Comparison of ENCODE assay signal across 27 cellular contexts in genomic region chr5:130002876-130003275, GRCh38.
"Had no signal": no experiment of that assay in that cellular context is flagged by ENCODE, and none has a peak within 500 bp of the region (broad histone marks: within the 10 kb centered on the region; RNA-seq: fewer than 3 reads in every experiment).

No MANE protein-coding gene starts in this region.

- H3K27me3 ChIP-seq: neural progenitor cell, ovary, right lobe of liver, sigmoid colon, stomach, thyroid gland, transverse colon, upper lobe of right lung, uterus had no signal

- H3K36me3 ChIP-seq: neural progenitor cell, ovary, right lobe of liver, sigmoid colon, stomach, thoracic aorta, thyroid gland, transverse colon, upper lobe of right lung, uterus had no signal

- H3K27ac Mint-ChIP-seq: natural killer cell; nephron; neural progenitor cell; progenitor cell of endocrine pancreas; stimulated activated effector memory CD8-positive, alpha-beta T cell treated with anti-CD3 and anti-CD28 coated beads, Interleukin-12 subunit alpha, Interleukin-12 subunit beta, amount 100 ng/mL, for 72 hours; stimulated activated naive B cell treated with anti-CD40 and anti-IgM and Interleukin-4, amounts not matched to agents 10 μg/mL and 1 μg/mL and 100 μg/mL, for 72 hours; stimulated activated naive CD8-positive, alpha-beta T cell treated with anti-CD3 and anti-CD28 coated beads, Interleukin-15, Interleukin-2, amounts not matched to agents 100 ng/mL and 50 ng/mL, for 24 hours; type B pancreatic cell had no signal

- ATAC-seq: natural killer cell; psoas muscle; right cardiac atrium; right lobe of liver; stimulated activated effector memory CD8-positive, alpha-beta T cell treated with anti-CD3 and anti-CD28 coated beads, Interleukin-12 subunit alpha, Interleukin-12 subunit beta, amount 100 ng/mL, for 72 hours; stimulated activated naive B cell treated with anti-CD40 and anti-IgM and Interleukin-4, amounts not matched to agents 10 μg/mL and 1 μg/mL and 100 μg/mL, for 72 hours; upper lobe of right lung had no signal

- H3K27me3 Mint-ChIP-seq: progenitor cell of endocrine pancreas; stimulated activated naive B cell treated with anti-CD40 and anti-IgM and Interleukin-4, amounts not matched to agents 10 μg/mL and 1 μg/mL and 100 μg/mL, for 72 hours; stimulated activated naive CD8-positive, alpha-beta T cell treated with anti-CD3 and anti-CD28 coated beads, Interleukin-15, Interleukin-2, amounts not matched to agents 100 ng/mL and 50 ng/mL, for 24 hours; type B pancreatic cell had no signal

- DNase-seq: natural killer cell; occipital lobe; ovary; psoas muscle; right cardiac atrium; right lobe of liver; sigmoid colon; small intestine; stimulated activated CD4-positive, alpha-beta T cell treated with anti-CD3 and anti-CD28 coated beads, Interleukin-15, amount 100 ng/mL, for 24 hours; stimulated activated CD4-positive, alpha-beta T cell treated with anti-CD3 and anti-CD28 coated beads, Interleukin-2, amount 100 ng/mL, for 24 hours; stimulated activated CD4-positive, alpha-beta T cell treated with anti-CD3 and anti-CD28 coated beads, Interleukin-2, amount 100 ng/mL, for 48 hours; stimulated activated CD4-positive, alpha-beta T cell treated with anti-CD3 and anti-CD28 coated beads, Interleukin-4, amount 100 ng/mL, for 24 hours; stimulated activated naive B cell treated with anti-CD40 and anti-IgM and Interleukin-4, amounts not matched to agents 10 μg/mL and 1 μg/mL and 100 μg/mL, for 72 hours; stimulated activated naive CD4-positive, alpha-beta T cell treated with Interleukin-2 at 50 U/mL for 16 hours; stomach; thyroid gland; transverse colon; upper lobe of right lung; uterus had no signal

- H3K4me3 ChIP-seq: neural progenitor cell, ovary, psoas muscle, right lobe of liver, sigmoid colon, stomach, thoracic aorta, thyroid gland, transverse colon, upper lobe of right lung, uterus had no signal

- H3K9me3 Mint-ChIP-seq: neural progenitor cell; stimulated activated naive B cell treated with anti-CD40 and anti-IgM and Interleukin-4, amounts not matched to agents 10 μg/mL and 1 μg/mL and 100 μg/mL, for 72 hours; type B pancreatic cell had no signal

- H3K27ac ChIP-seq: neural progenitor cell, ovary, parathyroid adenoma, psoas muscle, right lobe of liver, sigmoid colon, stomach, thoracic aorta, thyroid gland, transverse colon, upper lobe of right lung, uterus had no signal

- H3K36me3 Mint-ChIP-seq: natural killer cell; neural progenitor cell; stimulated activated effector memory CD8-positive, alpha-beta T cell treated with anti-CD3 and anti-CD28 coated beads, Interleukin-12 subunit alpha, Interleukin-12 subunit beta, amount 100 ng/mL, for 72 hours; stimulated activated naive B cell treated with anti-CD40 and anti-IgM and Interleukin-4, amounts not matched to agents 10 μg/mL and 1 μg/mL and 100 μg/mL, for 72 hours; type B pancreatic cell had no signal

- H3K4me3 Mint-ChIP-seq: natural killer cell; nephron; neural progenitor cell; stimulated activated effector memory CD8-positive, alpha-beta T cell treated with anti-CD3 and anti-CD28 coated beads, Interleukin-12 subunit alpha, Interleukin-12 subunit beta, amount 100 ng/mL, for 72 hours; stimulated activated naive B cell treated with anti-CD40 and anti-IgM and Interleukin-4, amounts not matched to agents 10 μg/mL and 1 μg/mL and 100 μg/mL, for 72 hours; stimulated activated naive CD8-positive, alpha-beta T cell treated with anti-CD3 and anti-CD28 coated beads, Interleukin-15, Interleukin-2, amounts not matched to agents 100 ng/mL and 50 ng/mL, for 24 hours; type B pancreatic cell had no signal

- H3K4me1 Mint-ChIP-seq: natural killer cell; nephron; neural progenitor cell; stimulated activated effector memory CD8-positive, alpha-beta T cell treated with anti-CD3 and anti-CD28 coated beads, Interleukin-12 subunit alpha, Interleukin-12 subunit beta, amount 100 ng/mL, for 72 hours; stimulated activated naive B cell treated with anti-CD40 and anti-IgM and Interleukin-4, amounts not matched to agents 10 μg/mL and 1 μg/mL and 100 μg/mL, for 72 hours had no signal

- H3K4me1 ChIP-seq: neural progenitor cell, parathyroid adenoma, psoas muscle, right lobe of liver, sigmoid colon, stomach, thyroid gland, transverse colon, upper lobe of right lung, uterus had no signal

- H3K9me3 ChIP-seq: ovary, psoas muscle, right lobe of liver, sigmoid colon, thoracic aorta, thyroid gland, transverse colon, upper lobe of right lung, uterus had no signal
